10 cellular contexts compared by ENCODE assay signal in the genomic region with DNA sequence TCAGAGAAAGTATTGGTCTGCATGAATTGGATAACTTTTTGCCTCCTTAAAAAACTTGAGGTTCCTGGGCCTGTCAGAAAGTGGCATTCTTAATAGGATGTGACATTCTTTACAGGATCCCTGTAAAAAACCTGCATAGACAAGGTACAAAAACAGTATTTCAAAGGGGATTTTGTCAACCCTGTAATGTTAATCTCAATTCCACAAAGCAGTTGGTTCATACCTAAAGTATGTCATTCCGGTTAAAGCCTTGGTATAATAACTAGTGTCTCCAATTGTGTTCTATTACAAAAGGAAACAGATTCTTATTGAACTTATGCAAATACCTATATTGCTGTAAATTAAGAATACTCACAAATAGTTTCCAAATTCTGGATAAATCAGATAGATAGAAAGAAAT.
"Had no signal": no experiment of that assay in that cellular context is flagged by ENCODE, and none has a peak within 500 bp of the region (broad histone marks: within the 10 kb centered on the region; RNA-seq: fewer than 3 reads in every experiment).

No MANE protein-coding gene starts in this region.

- FAIRE-seq: H1, HTR-8/SVneo had no signal

- ATAC-seq: GM23338, HCT116, K562 had no signal

- DNase-seq: H7, IMR-90, Kasumi-1, KG1 had no signal

- H3K27ac Mint-ChIP-seq: GM23338 had no signal

- H3K4me3 ChIP-seq: GM23338, HAP-1, K562 had no signal

- H3K36me3 ChIP-seq: HAP-1 had no signal

- H3K9me3 ChIP-seq: HAP-1 had no signal

- H3K4me3 Mint-ChIP-seq: GM23338 had no signal
